In the genomic region with DNA sequence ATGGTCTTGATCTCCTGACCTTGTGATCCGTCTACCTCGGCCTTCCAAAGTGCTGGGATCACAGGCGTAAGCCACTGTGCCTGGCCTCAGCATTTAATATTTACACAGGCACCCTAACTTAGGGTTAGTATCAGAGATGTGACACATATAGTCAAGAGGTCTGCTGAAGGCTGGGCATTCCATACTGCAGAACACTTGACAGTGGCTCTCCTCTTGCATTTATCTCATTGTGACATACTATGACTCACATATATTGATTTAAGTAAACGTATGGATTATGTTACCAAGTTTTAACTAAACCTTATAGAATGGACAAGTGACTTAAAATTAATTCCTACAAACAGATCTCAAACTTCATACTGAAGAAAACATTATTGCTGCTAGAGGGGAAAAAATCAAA, we compare ENCODE assay signal across 29 cellular contexts.
"Had no signal": no experiment of that assay in that cellular context is flagged by ENCODE, and none has a peak within 500 bp of the region (broad histone marks: within the 10 kb centered on the region; RNA-seq: fewer than 3 reads in every experiment).

No MANE protein-coding gene starts in this region.

- ATAC-seq: activated CD4-positive, alpha-beta T cell treated with anti-CD3 and anti-CD28 coated beads for 36 hours; activated naive CD8-positive, alpha-beta T cell treated with anti-CD3 and anti-CD28 coated beads, Interleukin-2, amount 50 U/mL, for 24 hours; body of pancreas; naive thymus-derived CD8-positive, alpha-beta T cell; sciatic nerve; stimulated activated memory B cell treated with anti-CD40 and anti-IgM and Interleukin-4, amounts not matched to agents 10 μg/mL and 1 μg/mL and 100 μg/mL, for 72 hours had no signal

- H3K4me3 ChIP-seq: body of pancreas, left ventricle myocardium inferior, neural progenitor cell, stomach, suprapubic skin, tibial nerve had no signal

- H3K4me1 ChIP-seq: neural progenitor cell had no signal

- H3K27ac ChIP-seq: left ventricle myocardium inferior, neural progenitor cell, stomach, suprapubic skin, tibial nerve had no signal

- H3K27me3 Mint-ChIP-seq: activated B cell treated with CpG ODN at 0.5 μM for 24 hours; activated CD4-positive, alpha-beta T cell treated with anti-CD3 and anti-CD28 coated beads for 36 hours; activated naive CD8-positive, alpha-beta T cell treated with anti-CD3 and anti-CD28 coated beads, Interleukin-2, amount 50 U/mL, for 24 hours; naive thymus-derived CD8-positive, alpha-beta T cell; stimulated activated memory B cell treated with anti-CD40 and anti-IgM and Interleukin-4, amounts not matched to agents 10 μg/mL and 1 μg/mL and 100 μg/mL, for 72 hours had no signal

- H3K4me3 Mint-ChIP-seq: activated B cell treated with CpG ODN at 0.5 μM for 24 hours; activated CD4-positive, alpha-beta T cell treated with anti-CD3 and anti-CD28 coated beads for 36 hours; activated naive CD4-positive, alpha-beta T cell treated with anti-CD3 and anti-CD28 coated beads for 36 hours; activated naive CD8-positive, alpha-beta T cell treated with anti-CD3 and anti-CD28 coated beads, Interleukin-2, amount 50 U/mL, for 24 hours; mesothelial cell of epicardium; naive thymus-derived CD8-positive, alpha-beta T cell; neural progenitor cell; stimulated activated memory B cell treated with anti-CD40 and anti-IgM and Interleukin-4, amounts not matched to agents 10 μg/mL and 1 μg/mL and 100 μg/mL, for 72 hours had no signal

- H3K9ac ChIP-seq: neural progenitor cell had no signal

- H3K27me3 ChIP-seq: body of pancreas, neural progenitor cell, stomach, suprapubic skin, tibial nerve had no signal

- H3K4me1 Mint-ChIP-seq: neural progenitor cell had no signal

- FAIRE-seq: frontal cortex, small intestine, TTC549 had no signal

- H2AFZ ChIP-seq: neural progenitor cell had no signal

- H3K9me3 Mint-ChIP-seq: activated B cell treated with CpG ODN at 0.5 μM for 24 hours; activated naive CD4-positive, alpha-beta T cell treated with anti-CD3 and anti-CD28 coated beads for 36 hours; activated naive CD8-positive, alpha-beta T cell treated with anti-CD3 and anti-CD28 coated beads, Interleukin-2, amount 50 U/mL, for 24 hours; mesothelial cell of epicardium; naive thymus-derived CD8-positive, alpha-beta T cell; stimulated activated memory B cell treated with anti-CD40 and anti-IgM and Interleukin-4, amounts not matched to agents 10 μg/mL and 1 μg/mL and 100 μg/mL, for 72 hours had no signal

- H3K4me2 ChIP-seq: neural progenitor cell had no signal

- DNase-seq: activated B cell treated with CpG ODN at 0.5 μM for 24 hours; activated CD4-positive, alpha-beta T cell treated with anti-CD3 and anti-CD28 coated beads for 36 hours; activated CD4-positive, alpha-beta T cell treated with anti-CD3 and anti-CD28 coated beads, Interleukin-2, amount 50 U/mL, for 4 hours; activated CD8-positive, alpha-beta memory T cell treated with anti-CD3 and anti-CD28 coated beads, Interleukin-2, amount 50 U/mL, for 48 hours; activated effector memory CD4-positive, alpha-beta T cell treated with Interleukin-2 at 50 U/mL for 16 hours; activated naive CD4-positive, alpha-beta T cell treated with anti-CD3 and anti-CD28 coated beads for 36 hours; activated naive CD8-positive, alpha-beta T cell treated with anti-CD3 and anti-CD28 coated beads, Interleukin-2, amount 50 U/mL, for 24 hours; activated T-cell treated with anti-CD3 and anti-CD28 coated beads, Interleukin-2, amount 50 U/mL, for 48 hours; anterior cingulate cortex; body of pancreas; central memory CD4-positive, alpha-beta T cell; effector memory CD4-positive, alpha-beta T cell; hippocampal formation; kidney glomerular epithelial cell; left ventricle myocardium inferior; naive thymus-derived CD8-positive, alpha-beta T cell; posterior cingulate gyrus; small intestine; stimulated activated CD4-positive, alpha-beta T cell treated with anti-CD3 and anti-CD28 coated beads, Interleukin-15, amount 100 ng/mL, for 24 hours; stomach; T-helper 2 cell had no signal

- H3K27ac Mint-ChIP-seq: activated B cell treated with CpG ODN at 0.5 μM for 24 hours; activated CD4-positive, alpha-beta T cell treated with anti-CD3 and anti-CD28 coated beads for 36 hours; activated naive CD4-positive, alpha-beta T cell treated with anti-CD3 and anti-CD28 coated beads for 36 hours; activated naive CD8-positive, alpha-beta T cell treated with anti-CD3 and anti-CD28 coated beads, Interleukin-2, amount 50 U/mL, for 24 hours; mesothelial cell of epicardium; neural progenitor cell; stimulated activated memory B cell treated with anti-CD40 and anti-IgM and Interleukin-4, amounts not matched to agents 10 μg/mL and 1 μg/mL and 100 μg/mL, for 72 hours had no signal

- H3K36me3 Mint-ChIP-seq: stimulated activated memory B cell treated with anti-CD40 and anti-IgM and Interleukin-4, amounts not matched to agents 10 μg/mL and 1 μg/mL and 100 μg/mL, for 72 hours had no signal

- H3K9me3 ChIP-seq: body of pancreas, left ventricle myocardium inferior, stomach, suprapubic skin, tibial nerve had no signal

- H3K36me3 ChIP-seq: left ventricle myocardium inferior, neural progenitor cell, stomach, suprapubic skin, tibial nerve had no signal
